Comparison of ENCODE assay signal across 23 cellular contexts in the genomic region with DNA sequence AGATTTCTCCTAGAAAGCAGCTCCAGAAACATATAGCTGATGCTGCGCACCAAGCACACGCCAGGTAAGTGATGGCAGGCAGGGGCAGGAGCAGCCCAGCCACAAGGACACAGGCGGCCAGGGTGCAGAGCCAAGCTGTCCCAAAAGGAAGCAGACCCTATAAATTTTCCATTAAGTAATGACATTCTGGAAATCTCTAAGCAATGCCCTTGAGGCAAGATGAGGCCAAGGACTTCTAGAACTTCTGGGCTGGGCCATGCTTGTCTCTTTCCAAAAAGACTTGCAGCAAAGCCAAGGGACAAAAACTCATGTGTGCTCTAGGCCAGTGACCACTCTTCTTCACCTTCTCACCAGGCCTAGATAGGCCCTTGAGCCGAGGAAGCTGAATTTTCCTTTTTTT. TPM values are rescaled to one million over a fixed set of nuclear protein-coding genes. Genes with fewer than 3 reads are reported as not detected.
DNase-seq lines count a peak whose midpoint lies in the region; ATAC-seq and TF ChIP-seq lines count a peak whose summit lies in the region.
"Had no signal": no experiment of that assay in that cellular context is flagged by ENCODE, and none has a peak within 500 bp of the region (broad histone marks: within the 10 kb centered on the region; RNA-seq: fewer than 3 reads in every experiment).

No MANE protein-coding gene starts in this region.

- TF ChIP-seq CTCF in ovary (IDR thresholded peaks at IDR 0.05) (no peak), ascending aorta (IDR thresholded peaks at IDR 0.05) (no peak)

- no peaks in the 10 kb centered on the region for H3K27me3 Mint-ChIP-seq in stimulated activated naive CD8-positive, alpha-beta T cell treated with anti-CD3 and anti-CD28 coated beads, Interleukin-15, Interleukin-2, amounts not matched to agents 100 ng/mL and 50 ng/mL, for 24 hours
- no peaks in the 10 kb centered on the region for H3K27me3 Mint-ChIP-seq in stimulated activated naive CD8-positive, alpha-beta T cell treated with anti-CD3 and anti-CD28 coated beads, Interleukin-15, amount 100 ng/mL, for 72 hours
- H3K27me3 Mint-ChIP-seq in activated naive CD8-positive, alpha-beta T cell treated with anti-CD3 and anti-CD28 coated beads, Interleukin-2, amount 50 U/mL, for 24 hours, result no peaks in the 10 kb centered on the region
- H3K27me3 Mint-ChIP-seq in immature natural killer cell (ENCODE audit: low read depth in 3 of 3), result peaks cover 0 to 5% (median 2%) of the 10 kb centered on the region in 3 donors
- H3K27me3 Mint-ChIP-seq: activated B cell treated with CpG ODN at 0.5 μM for 24 hours had no signal

- no peak for TF ChIP-seq EP300 in ovary (IDR thresholded peaks at IDR 0.05)

- intact Hi-C loops in ovary (cut with DNase I) (no loop called here), ascending aorta (cut with DNase I) (no loop called here)

- H3K4me3 Mint-ChIP-seq in stimulated activated naive CD8-positive, alpha-beta T cell treated with anti-CD3 and anti-CD28 coated beads, Interleukin-15, Interleukin-2, amounts not matched to agents 100 ng/mL and 50 ng/mL, for 24 hours, result no peak overlapping the region
- no peak overlapping the region for H3K4me3 Mint-ChIP-seq in stimulated activated naive CD8-positive, alpha-beta T cell treated with anti-CD3 and anti-CD28 coated beads, Interleukin-15, amount 100 ng/mL, for 72 hours
- H3K4me3 Mint-ChIP-seq in activated naive CD8-positive, alpha-beta T cell treated with anti-CD3 and anti-CD28 coated beads, Interleukin-2, amount 50 U/mL, for 24 hours, result no peak overlapping the region
- peak overlapping the region in 1 of 5 donors; percentile 18 for H3K4me3 Mint-ChIP-seq in immature natural killer cell
- H3K4me3 Mint-ChIP-seq: activated B cell treated with CpG ODN at 0.5 μM for 24 hours, mesothelial cell of epicardium had no signal

- H3K4me1 ChIP-seq in ovary (ENCODE audit: insufficient read depth), result peaks cover 46% of the 10 kb centered on the region
- H3K4me1 ChIP-seq in ascending aorta, result peaks cover 7 to 77% of the 10 kb centered on the region in 2 donors

- DNase-seq in stimulated activated naive CD8-positive, alpha-beta T cell treated with anti-CD3 and anti-CD28 coated beads, Interleukin-15, amount 100 ng/mL, for 72 hours, result no peak
- no peak for DNase-seq in activated naive CD8-positive, alpha-beta T cell treated with anti-CD3 and anti-CD28 coated beads, Interleukin-2, amount 50 U/mL, for 24 hours
- DNase-seq in immature natural killer cell (no peak), ovary (no peak), NCI-H1417 (lab: John Stamatoyannopoulos, UW) (no peak), ascending aorta (ENCODE audit: low spot score in 2 of 2) (no peak)
- DNase-seq: activated B cell treated with CpG ODN at 0.5 μM for 24 hours; brain microvascular endothelial cell; DMS79; left lung; MV-4-11; NCI-H1694 treated with DMSO at 0.1 percent for 48 hours; NCI-H526 treated with DMSO at 0.1 percent for 48 hours; sigmoid colon; stimulated activated CD4-positive, alpha-beta T cell treated with anti-CD3 and anti-CD28 coated beads, Interleukin-15, amount 100 ng/mL, for 24 hours; T-helper 9 cell had no signal

- H3K9me3 ChIP-seq in ovary (no peaks in the 10 kb centered on the region), ascending aorta (no peaks in the 10 kb centered on the region)
- H3K9me3 ChIP-seq: left lung, sigmoid colon had no signal

- no peaks in the 10 kb centered on the region for H3K36me3 ChIP-seq in ovary
- peaks cover 32% of the 10 kb centered on the region in 2 donors for H3K36me3 ChIP-seq in ascending aorta

- no peak for ATAC-seq in stimulated activated naive CD8-positive, alpha-beta T cell treated with anti-CD3 and anti-CD28 coated beads, Interleukin-15, amount 100 ng/mL, for 72 hours
- ATAC-seq in activated naive CD8-positive, alpha-beta T cell treated with anti-CD3 and anti-CD28 coated beads, Interleukin-2, amount 50 U/mL, for 24 hours, result no peak
- ATAC-seq in GM21723 (IDR thresholded peaks at IDR 0.05; ENCODE audit: unreplicated experiment), result no peak
- ATAC-seq: activated naive CD4-positive, alpha-beta T cell treated with anti-CD3 and anti-CD28 coated beads, Interleukin-2, amount 50 U/mL, for 72 hours; left lung had no signal

- H3K9me3 Mint-ChIP-seq in stimulated activated naive CD8-positive, alpha-beta T cell treated with anti-CD3 and anti-CD28 coated beads, Interleukin-15, Interleukin-2, amounts not matched to agents 100 ng/mL and 50 ng/mL, for 24 hours, result no peaks in the 10 kb centered on the region
- H3K9me3 Mint-ChIP-seq in stimulated activated naive CD8-positive, alpha-beta T cell treated with anti-CD3 and anti-CD28 coated beads, Interleukin-15, amount 100 ng/mL, for 72 hours, result no peaks in the 10 kb centered on the region
- H3K9me3 Mint-ChIP-seq in activated naive CD8-positive, alpha-beta T cell treated with anti-CD3 and anti-CD28 coated beads, Interleukin-2, amount 50 U/mL, for 24 hours, result no peaks in the 10 kb centered on the region
- H3K9me3 Mint-ChIP-seq in immature natural killer cell, result no peaks in the 10 kb centered on the region
- H3K9me3 Mint-ChIP-seq: activated B cell treated with CpG ODN at 0.5 μM for 24 hours; activated naive CD4-positive, alpha-beta T cell treated with anti-CD3 and anti-CD28 coated beads, Interleukin-2, amount 50 U/mL, for 72 hours; mesothelial cell of epicardium had no signal

- peak overlapping the region; percentile 88 for H3K27ac Mint-ChIP-seq in stimulated activated naive CD8-positive, alpha-beta T cell treated with anti-CD3 and anti-CD28 coated beads, Interleukin-15, Interleukin-2, amounts not matched to agents 100 ng/mL and 50 ng/mL, for 24 hours
- H3K27ac Mint-ChIP-seq in stimulated activated naive CD8-positive, alpha-beta T cell treated with anti-CD3 and anti-CD28 coated beads, Interleukin-15, amount 100 ng/mL, for 72 hours, result peak overlapping the region in 1 of 2 donors; percentile 5
- H3K27ac Mint-ChIP-seq in activated naive CD8-positive, alpha-beta T cell treated with anti-CD3 and anti-CD28 coated beads, Interleukin-2, amount 50 U/mL, for 24 hours, result peak overlapping the region; percentile 68
- peak overlapping the region in 5 of 6 donors; percentile 1 to 76 (median 30) for H3K27ac Mint-ChIP-seq in immature natural killer cell
- H3K27ac Mint-ChIP-seq: activated B cell treated with CpG ODN at 0.5 μM for 24 hours, mesothelial cell of epicardium had no signal

- H3K27me3 ChIP-seq in ovary (no peaks in the 10 kb centered on the region), ascending aorta (no peaks in the 10 kb centered on the region)
- H3K27me3 ChIP-seq: brain microvascular endothelial cell, left lung, sigmoid colon had no signal

- TF ChIP-seq POLR2A in ovary (IDR thresholded peaks at IDR 0.05), result no peak

- peaks cover 51% of the 10 kb centered on the region for H3K4me1 Mint-ChIP-seq in stimulated activated naive CD8-positive, alpha-beta T cell treated with anti-CD3 and anti-CD28 coated beads, Interleukin-15, Interleukin-2, amounts not matched to agents 100 ng/mL and 50 ng/mL, for 24 hours (ENCODE audit: low read depth)
- H3K4me1 Mint-ChIP-seq in stimulated activated naive CD8-positive, alpha-beta T cell treated with anti-CD3 and anti-CD28 coated beads, Interleukin-15, amount 100 ng/mL, for 72 hours, result peaks cover 53% of the 10 kb centered on the region
- H3K4me1 Mint-ChIP-seq in activated naive CD8-positive, alpha-beta T cell treated with anti-CD3 and anti-CD28 coated beads, Interleukin-2, amount 50 U/mL, for 24 hours, result peaks cover 46% of the 10 kb centered on the region
- H3K4me1 Mint-ChIP-seq in immature natural killer cell, result peaks cover 83 to 92% of the 10 kb centered on the region in 2 donors

- H3K27ac ChIP-seq in ovary, result no peak overlapping the region
- peak overlapping the region in 1 of 2 donors; percentile 38 for H3K27ac ChIP-seq in ascending aorta
- H3K27ac ChIP-seq: brain microvascular endothelial cell, left lung had no signal

- H3K4me3 ChIP-seq in ovary, result no peak overlapping the region
- peak overlapping the region in 1 of 2 donors; percentile 1 for H3K4me3 ChIP-seq in ascending aorta
- H3K4me3 ChIP-seq: coronary artery, left lung, sigmoid colon had no signal

- 79 to 84% (median 81%) methylated on average over 4 of the region's 4 CpGs for WGBS in ovary, 3 donors

- peaks cover 29% of the 10 kb centered on the region for H3K36me3 Mint-ChIP-seq in stimulated activated naive CD8-positive, alpha-beta T cell treated with anti-CD3 and anti-CD28 coated beads, Interleukin-15, Interleukin-2, amounts not matched to agents 100 ng/mL and 50 ng/mL, for 24 hours (ENCODE audit: low read depth)
- H3K36me3 Mint-ChIP-seq in activated naive CD8-positive, alpha-beta T cell treated with anti-CD3 and anti-CD28 coated beads, Interleukin-2, amount 50 U/mL, for 24 hours (ENCODE audit: low read depth), result peaks cover 25% of the 10 kb centered on the region
- peaks cover 3 to 15% (median 3%) of the 10 kb centered on the region in 3 donors for H3K36me3 Mint-ChIP-seq in immature natural killer cell

RNA-seq across cellular contexts. Expression of a gene that starts 42.2 kb away (rescaled TPM):
- polyA plus RNA-seq in immature natural killer cell, result not detected
- under 1 TPM in 6 of 7 donors, not detected in 1; 0.24 to 0.89 (median 0.49) TPM for total RNA-seq in ovary
- polyA plus RNA-seq in ovary, result under 1 TPM; 0.30 to 0.67 TPM
- total RNA-seq in ascending aorta, result not detected
- total RNA-seq: activated B cell treated with CpG ODN at 0.5 μM for 24 hours, sigmoid colon, temporal lobe had no signal
- polyA plus RNA-seq: neural cell had no signal

RNA-seq across cellular contexts. Expression of a gene that starts 57.9 kb away (rescaled TPM):
- 10 to 100 TPM in 1 of 3 donors, 1 to 10 TPM in 2; 4.3 to 16.7 (median 7.0) TPM for polyA plus RNA-seq in immature natural killer cell
- 100 to 1,000 TPM in 4 of 7 donors, 10 to 100 TPM in 3; 19.6 to 127 (median 100) TPM for total RNA-seq in ovary
- polyA plus RNA-seq in ovary, result 10 to 100 TPM; 30.1 to 31.0 TPM
- 55.3 TPM for total RNA-seq in ascending aorta
